Comparison of ENCODE assay signal across 8 cellular contexts in genomic region chr5:55533806-55534435, GRCh38. TPM values are rescaled to one million over a fixed set of nuclear protein-coding genes. Genes with fewer than 3 reads are reported as not detected.
A peak's percentile ranks its signal among the peaks of the same experiment; 100 is the strongest.
DNase-seq lines count a peak whose midpoint lies in the region; ATAC-seq and TF ChIP-seq lines count a peak whose summit lies in the region.

No MANE protein-coding gene starts in this region.

- no peaks in the 10 kb centered on the region for H3K36me3 ChIP-seq in psoas muscle (ENCODE audit: insufficient read depth in 1 of 2, low read depth in 1 of 2)

- no peak for DNase-seq in activated naive CD4-positive, alpha-beta T cell treated with anti-CD3 and anti-CD28 coated beads, Interleukin-2, amount 50 U/mL, for 16 hours
- DNase-seq in HFFc6 (peak; percentile 23), NAMALWA (ENCODE audit: low spot score) (peak; percentile 68), left cardiac atrium (no peak), psoas muscle (no peak)
- DNase-seq in activated naive CD8-positive, alpha-beta T cell treated with anti-CD3 and anti-CD28 coated beads, Interleukin-2, amount 50 U/mL, for 24 hours = no peak
- DNase-seq in stimulated activated naive CD4-positive, alpha-beta T cell (lab: John Stamatoyannopoulos, UW) = no peak

- 0 to 1% (median 1%) methylated on average over 17 to 22 of the region's 22 CpGs for WGBS in psoas muscle, 3 donors

- H3K9me3 Mint-ChIP-seq in activated naive CD4-positive, alpha-beta T cell treated with anti-CD3 and anti-CD28 coated beads, Interleukin-2, amount 50 U/mL, for 24 hours = no peaks in the 10 kb centered on the region
- no peaks in the 10 kb centered on the region for H3K9me3 Mint-ChIP-seq in HFFc6
- H3K9me3 Mint-ChIP-seq in activated naive CD8-positive, alpha-beta T cell treated with anti-CD3 and anti-CD28 coated beads, Interleukin-2, amount 50 U/mL, for 24 hours = no peaks in the 10 kb centered on the region

- peaks cover 43% of the 10 kb centered on the region for H3K4me1 Mint-ChIP-seq in activated naive CD4-positive, alpha-beta T cell treated with anti-CD3 and anti-CD28 coated beads, Interleukin-2, amount 50 U/mL, for 24 hours
- peaks cover 34% of the 10 kb centered on the region for H3K4me1 Mint-ChIP-seq in HFFc6 (ENCODE audit: low read depth)
- peaks cover 37% of the 10 kb centered on the region for H3K4me1 Mint-ChIP-seq in activated naive CD8-positive, alpha-beta T cell treated with anti-CD3 and anti-CD28 coated beads, Interleukin-2, amount 50 U/mL, for 24 hours

- H3K27me3 ChIP-seq in psoas muscle (ENCODE audit: insufficient read depth in 3 of 3, low read length in 2 of 3) = no peaks in the 10 kb centered on the region

- peak overlapping the region; percentile 78 for H3K4me3 ChIP-seq in psoas muscle

- no peaks in the 10 kb centered on the region for H3K27me3 Mint-ChIP-seq in activated naive CD4-positive, alpha-beta T cell treated with anti-CD3 and anti-CD28 coated beads, Interleukin-2, amount 50 U/mL, for 24 hours
- no peaks in the 10 kb centered on the region; the same call in 1 of the 2 replicates for H3K27me3 Mint-ChIP-seq in HFFc6 (ENCODE audit: insufficient read depth)
- H3K27me3 Mint-ChIP-seq in activated naive CD8-positive, alpha-beta T cell treated with anti-CD3 and anti-CD28 coated beads, Interleukin-2, amount 50 U/mL, for 24 hours = no peaks in the 10 kb centered on the region

- peak; percentile 68 for ATAC-seq in activated naive CD8-positive, alpha-beta T cell treated with anti-CD3 and anti-CD28 coated beads, Interleukin-2, amount 50 U/mL, for 24 hours
- peak; percentile 62 to 73 for ATAC-seq in left cardiac atrium
- ATAC-seq in psoas muscle = peak; percentile 45 to 55 (median 52)

- peak overlapping the region; percentile 83 for H3K4me3 Mint-ChIP-seq in activated naive CD4-positive, alpha-beta T cell treated with anti-CD3 and anti-CD28 coated beads, Interleukin-2, amount 50 U/mL, for 24 hours
- H3K4me3 Mint-ChIP-seq in HFFc6 = peak overlapping the region; percentile 85
- H3K4me3 Mint-ChIP-seq in activated naive CD8-positive, alpha-beta T cell treated with anti-CD3 and anti-CD28 coated beads, Interleukin-2, amount 50 U/mL, for 24 hours = peak overlapping the region; percentile 92

- H3K36me3 Mint-ChIP-seq in activated naive CD4-positive, alpha-beta T cell treated with anti-CD3 and anti-CD28 coated beads, Interleukin-2, amount 50 U/mL, for 24 hours = peaks cover 5% of the 10 kb centered on the region
- H3K36me3 Mint-ChIP-seq in HFFc6 (ENCODE audit: low read depth) = no peaks in the 10 kb centered on the region
- peaks cover 9% of the 10 kb centered on the region for H3K36me3 Mint-ChIP-seq in activated naive CD8-positive, alpha-beta T cell treated with anti-CD3 and anti-CD28 coated beads, Interleukin-2, amount 50 U/mL, for 24 hours (ENCODE audit: low read depth)

- no peaks in the 10 kb centered on the region for H3K9me3 ChIP-seq in psoas muscle

- intact Hi-C loops in left cardiac atrium (cut with DNase I) = loop anchor here in 1 of 2 donors (5.0 to 10.0 kb wide), 4 partner anchors 68 to 151 kb away; no protein-coding TSS in a partner anchor
- intact Hi-C loops in psoas muscle (cut with DNase I) = loop anchor here in 1 of 2 donors (2.0 to 10.0 kb wide), 3 partner anchors 67 to 141 kb away; no protein-coding TSS in a partner anchor

- H3K27ac Mint-ChIP-seq in activated naive CD4-positive, alpha-beta T cell treated with anti-CD3 and anti-CD28 coated beads, Interleukin-2, amount 50 U/mL, for 24 hours = peak overlapping the region; percentile 38
- peak overlapping the region; percentile 19 for H3K27ac Mint-ChIP-seq in HFFc6
- peak overlapping the region; percentile 70 for H3K27ac Mint-ChIP-seq in activated naive CD8-positive, alpha-beta T cell treated with anti-CD3 and anti-CD28 coated beads, Interleukin-2, amount 50 U/mL, for 24 hours

- H3K27ac ChIP-seq in psoas muscle = peak overlapping the region; percentile 95

- no peak; the same call in 1 of the 2 replicates for TF ChIP-seq CTCF in HFFc6 (IDR thresholded peaks at IDR 0.05)
- no peak for TF ChIP-seq CTCF in psoas muscle (IDR thresholded peaks at IDR 0.05)

- peaks cover 28% of the 10 kb centered on the region for H3K4me1 ChIP-seq in psoas muscle

RNA-seq across cellular contexts. Expression of gene PLPP1, which starts 0.8 kb away (rescaled TPM):
- total RNA-seq in HFFc6 (2021; fragmentation: NEBNext Ultra II Directional; extraction: Animal tissue kit (Norgen Biotek cat#: 25700)) = 10 to 100 TPM; 20.4 to 28.0 (median 23.3) TPM
- total RNA-seq in left cardiac atrium = 10 to 100 TPM; 56.8 to 87.8 TPM
- 10 to 100 TPM; 25.4 to 57.3 (median 37.6) TPM for total RNA-seq in psoas muscle
- polyA plus RNA-seq in psoas muscle = 10 to 100 TPM; 22.0 to 81.5 (median 46.1) TPM

Comparison
In these comparisons a context has a peak if more than half of its experiments do, and no peak if none do; other contexts are left out.
1. H3K27ac Mint-ChIP-seq: peak in every context shown above with its lines; median percentile 70 in activated naive CD8-positive, alpha-beta T cell treated with anti-CD3 and anti-CD28 coated beads, Interleukin-2, amount 50 U/mL, for 24 hours; 38 in activated naive CD4-positive, alpha-beta T cell treated with anti-CD3 and anti-CD28 coated beads, Interleukin-2, amount 50 U/mL, for 24 hours; 19 in HFFc6.
2. DNase-seq: peak in HFFc6 (single experiment) and NAMALWA (single experiment); none in activated naive CD4-positive, alpha-beta T cell treated with anti-CD3 and anti-CD28 coated beads, Interleukin-2, amount 50 U/mL, for 16 hours (single experiment), activated naive CD8-positive, alpha-beta T cell treated with anti-CD3 and anti-CD28 coated beads, Interleukin-2, amount 50 U/mL, for 24 hours (single experiment), left cardiac atrium (single experiment), psoas muscle (0 of 2) and stimulated activated naive CD4-positive, alpha-beta T cell (0 of 6).
3. Peak in every context shown above with its lines, with median percentiles within 50 percentile points of each other: H3K4me3 Mint-ChIP-seq and ATAC-seq.